Comparison of ENCODE assay signal across 8 cellular contexts in genomic region chr1:37515185-37516034, GRCh38. TPM values are rescaled to one million over a fixed set of nuclear protein-coding genes. Genes with fewer than 3 reads are reported as not detected.
DNase-seq lines count a peak whose midpoint lies in the region; ATAC-seq, FAIRE-seq and TF ChIP-seq lines count a peak whose summit lies in the region.

No MANE protein-coding gene starts in this region.

- peaks cover 12% of the 10 kb centered on the region for H3K36me3 Mint-ChIP-seq in T-helper 1 cell treated with Interleukin-12 subunit alpha and Interleukin-12 subunit beta and Interleukin-4 antibody, amounts not matched to agents 30 μg/mL and 1 μg/mL, for 36 hours (ENCODE audit: low read depth)
- H3K36me3 Mint-ChIP-seq in activated T-helper 2 cell treated with anti-CD3 and anti-CD28 coated beads, Interferon-gamma antibody, Interleukin-2, Interleukin-4, amounts not matched to agents 10 μg/mL and 5 μg/mL and 100 μg/mL, durations not matched to agents 14 hours and 24 hours and 36 hours (ENCODE audit: low read depth), result peaks cover 25% of the 10 kb centered on the region

- FAIRE-seq in kidney (lab: Jason Lieb, UNC), result no peak

- no peak for ATAC-seq in HG03457 (IDR thresholded peaks at IDR 0.05; ENCODE audit: unreplicated experiment)

- H3K27ac ChIP-seq in kidney (ENCODE audit: low read depth in 2 of 2, low read length in 2 of 2) (peak overlapping the region; percentile 90 to 96), testis (peak overlapping the region; percentile 81 to 96)

- peaks cover 37% of the 10 kb centered on the region for H3K4me1 Mint-ChIP-seq in T-helper 1 cell treated with Interleukin-12 subunit alpha and Interleukin-12 subunit beta and Interleukin-4 antibody, amounts not matched to agents 30 μg/mL and 1 μg/mL, for 36 hours (ENCODE audit: low read depth)
- peaks cover 36% of the 10 kb centered on the region for H3K4me1 Mint-ChIP-seq in activated T-helper 2 cell treated with anti-CD3 and anti-CD28 coated beads, Interferon-gamma antibody, Interleukin-2, Interleukin-4, amounts not matched to agents 10 μg/mL and 5 μg/mL and 100 μg/mL, durations not matched to agents 14 hours and 24 hours and 36 hours (ENCODE audit: low read depth)

- DNase-seq in T-helper 1 cell (no peak), kidney (no peak), testis (no peak), amniotic stem cell (lab: John Stamatoyannopoulos, UW) (no peak), KBM-7 (no peak)
- DNase-seq in activated T-helper 2 cell treated with anti-CD3 and anti-CD28 coated beads, Interferon-gamma antibody, Interleukin-2, Interleukin-4, amounts not matched to agents 10 μg/mL and 5 μg/mL and 100 μg/mL, durations not matched to agents 14 hours and 24 hours and 36 hours (ENCODE audit: low spot score), result no peak

- in situ Hi-C loops in KBM-7 (cut with MboI; ENCODE audit: low pct_unique_long_range_greater_than_20kb, low sequenced_read_pairs), result no loop called here

- H3K27ac Mint-ChIP-seq in T-helper 1 cell treated with Interleukin-12 subunit alpha and Interleukin-12 subunit beta and Interleukin-4 antibody, amounts not matched to agents 30 μg/mL and 1 μg/mL, for 36 hours, result peak overlapping the region; percentile 89
- H3K27ac Mint-ChIP-seq in activated T-helper 2 cell treated with anti-CD3 and anti-CD28 coated beads, Interferon-gamma antibody, Interleukin-2, Interleukin-4, amounts not matched to agents 10 μg/mL and 5 μg/mL and 100 μg/mL, durations not matched to agents 14 hours and 24 hours and 36 hours, result peak overlapping the region; percentile 95

- no peaks in the 10 kb centered on the region for H3K27me3 ChIP-seq in testis

- no peaks in the 10 kb centered on the region for H3K9me3 ChIP-seq in kidney (ENCODE audit: control insufficient read depth in 1 of 2, low read length in 2 of 2)
- H3K9me3 ChIP-seq in testis, result no peaks in the 10 kb centered on the region

- H3K36me3 ChIP-seq in kidney (ENCODE audit: control insufficient read depth in 1 of 2, insufficient read depth in 2 of 2, low read length in 2 of 2), result peaks cover 3 to 4% of the 10 kb centered on the region in 2 donors
- no peaks in the 10 kb centered on the region for H3K36me3 ChIP-seq in testis (ENCODE audit: low read depth, missing control alignments)

- no peaks in the 10 kb centered on the region for H3K9me3 Mint-ChIP-seq in T-helper 1 cell treated with Interleukin-12 subunit alpha and Interleukin-12 subunit beta and Interleukin-4 antibody, amounts not matched to agents 30 μg/mL and 1 μg/mL, for 36 hours
- no peaks in the 10 kb centered on the region for H3K9me3 Mint-ChIP-seq in activated T-helper 2 cell treated with anti-CD3 and anti-CD28 coated beads, Interferon-gamma antibody, Interleukin-2, Interleukin-4, amounts not matched to agents 10 μg/mL and 5 μg/mL and 100 μg/mL, durations not matched to agents 14 hours and 24 hours and 36 hours

- H3K4me1 ChIP-seq in kidney (ENCODE audit: control insufficient read depth in 1 of 2, insufficient read depth in 1 of 2, low read depth in 1 of 2, low read length in 2 of 2), result peaks cover 7 to 11% of the 10 kb centered on the region in 2 donors
- H3K4me1 ChIP-seq in testis, result peaks cover 5% of the 10 kb centered on the region

- peak overlapping the region; percentile 84 for H3K4me3 Mint-ChIP-seq in T-helper 1 cell treated with Interleukin-12 subunit alpha and Interleukin-12 subunit beta and Interleukin-4 antibody, amounts not matched to agents 30 μg/mL and 1 μg/mL, for 36 hours
- H3K4me3 Mint-ChIP-seq in activated T-helper 2 cell treated with anti-CD3 and anti-CD28 coated beads, Interferon-gamma antibody, Interleukin-2, Interleukin-4, amounts not matched to agents 10 μg/mL and 5 μg/mL and 100 μg/mL, durations not matched to agents 14 hours and 24 hours and 36 hours (ENCODE audit: low read depth), result peak overlapping the region; percentile 88

- H3K4me3 ChIP-seq in kidney (ENCODE audit: low read length in 2 of 2) (peak overlapping the region; percentile 79 to 92), testis (peak overlapping the region; percentile 86 to 99)

- WGBS in testis, 2 donors, result 47 to 51% methylated on average over 18 of the region's 18 CpGs

- intact Hi-C loops in activated T-helper 2 cell treated with anti-CD3 and anti-CD28 coated beads, Interferon-gamma antibody, Interleukin-2, Interleukin-4, amounts not matched to agents 10 μg/mL and 5 μg/mL and 100 μg/mL, durations not matched to agents 14 hours and 24 hours and 36 hours (cut with micrococcal nuclease), result loop anchor here (2.0 kb wide), 1 partner anchor 37 kb away; no protein-coding TSS in a partner anchor
- intact Hi-C loops in kidney (cut with DNase I), result no loop called here
- intact Hi-C loops in testis (cut with DNase I; ENCODE audit: low total_unique reads), result no loop called here

- TF ChIP-seq POLR2A in testis (IDR thresholded peaks at IDR 0.05), result no peak

- TF ChIP-seq CTCF in kidney (IDR thresholded peaks at IDR 0.05; ENCODE audit: borderline replicate concordance, extremely low read depth, insufficient read depth) (no peak), testis (IDR thresholded peaks at IDR 0.05) (no peak)

- no peaks in the 10 kb centered on the region for H3K27me3 Mint-ChIP-seq in T-helper 1 cell treated with Interleukin-12 subunit alpha and Interleukin-12 subunit beta and Interleukin-4 antibody, amounts not matched to agents 30 μg/mL and 1 μg/mL, for 36 hours (ENCODE audit: low read depth)
- no peaks in the 10 kb centered on the region for H3K27me3 Mint-ChIP-seq in activated T-helper 2 cell treated with anti-CD3 and anti-CD28 coated beads, Interferon-gamma antibody, Interleukin-2, Interleukin-4, amounts not matched to agents 10 μg/mL and 5 μg/mL and 100 μg/mL, durations not matched to agents 14 hours and 24 hours and 36 hours (ENCODE audit: low read depth)

- peak overlapping the region; percentile 51 to 81 for H3K9ac ChIP-seq in kidney (ENCODE audit: low read length in 2 of 2)

RNA-seq across cellular contexts. Expression of gene MEAF6, which starts 0.8 kb away (rescaled TPM):
- total RNA-seq in activated T-helper 2 cell treated with anti-CD3 and anti-CD28 coated beads, Interferon-gamma antibody, Interleukin-2, Interleukin-4, amounts not matched to agents 10 μg/mL and 5 μg/mL and 100 μg/mL, durations not matched to agents 14 hours and 24 hours and 36 hours, result 87.9 and 93.0 TPM in 2 replicates
- 65.8 TPM for total RNA-seq in kidney
- polyA plus RNA-seq in kidney (ENCODE audit: insufficient read depth, low read depth, low replicate concordance), result 45.7 TPM
- 100 to 1,000 TPM; 134 to 140 TPM for total RNA-seq in testis
- 132 TPM for polyA plus RNA-seq in testis (ENCODE audit: insufficient read depth, low read depth, low replicate concordance)

RNA-seq across cellular contexts. Expression of gene SNIP1, which starts 38.7 kb away (rescaled TPM):
- total RNA-seq in activated T-helper 2 cell treated with anti-CD3 and anti-CD28 coated beads, Interferon-gamma antibody, Interleukin-2, Interleukin-4, amounts not matched to agents 10 μg/mL and 5 μg/mL and 100 μg/mL, durations not matched to agents 14 hours and 24 hours and 36 hours, result 26.1 and 27.8 TPM in 2 replicates
- total RNA-seq in kidney (20.1 TPM), testis (10 to 100 TPM; 33.7 to 51.4 TPM)
- polyA plus RNA-seq in kidney (ENCODE audit: insufficient read depth, low read depth, low replicate concordance) (3.9 TPM), testis (ENCODE audit: insufficient read depth, low read depth, low replicate concordance) (16.8 TPM)

RNA-seq across cellular contexts. Expression of gene ZC3H12A, which starts 41.0 kb away (rescaled TPM):
- 23.6 and 25.3 TPM in 2 replicates for total RNA-seq in activated T-helper 2 cell treated with anti-CD3 and anti-CD28 coated beads, Interferon-gamma antibody, Interleukin-2, Interleukin-4, amounts not matched to agents 10 μg/mL and 5 μg/mL and 100 μg/mL, durations not matched to agents 14 hours and 24 hours and 36 hours
- 21.1 TPM for total RNA-seq in kidney
- 3.8 TPM for polyA plus RNA-seq in kidney (ENCODE audit: insufficient read depth, low read depth, low replicate concordance)
- total RNA-seq in testis, result 1 to 10 TPM; 8.2 to 9.0 TPM
- polyA plus RNA-seq in testis (ENCODE audit: insufficient read depth, low read depth, low replicate concordance), result 6.3 TPM

RNA-seq across cellular contexts. Expression of gene DNALI1, which starts 41.3 kb away (rescaled TPM):
- total RNA-seq in activated T-helper 2 cell treated with anti-CD3 and anti-CD28 coated beads, Interferon-gamma antibody, Interleukin-2, Interleukin-4, amounts not matched to agents 10 μg/mL and 5 μg/mL and 100 μg/mL, durations not matched to agents 14 hours and 24 hours and 36 hours, result not detected in 2 replicates
- 34.8 TPM for total RNA-seq in kidney
- 46.4 TPM for polyA plus RNA-seq in kidney (ENCODE audit: insufficient read depth, low read depth, low replicate concordance)
- total RNA-seq in testis, result 10 to 100 TPM; 50.5 to 73.0 TPM
- 216 TPM for polyA plus RNA-seq in testis (ENCODE audit: insufficient read depth, low read depth, low replicate concordance)
